21 cellular contexts compared by ENCODE assay signal in genomic region chr1:22206551-22207125, GRCh38.
"Had no signal": no experiment of that assay in that cellular context is flagged by ENCODE, and none has a peak within 500 bp of the region (broad histone marks: within the 10 kb centered on the region; RNA-seq: fewer than 3 reads in every experiment).

No MANE protein-coding gene starts in this region.

- ATAC-seq: activated CD4-positive, alpha-beta T cell treated with anti-CD3 and anti-CD28 coated beads for 36 hours; activated CD8-positive, alpha-beta T cell treated with anti-CD3 and anti-CD28 coated beads for 36 hours; activated T-cell treated with anti-CD3 and anti-CD28 coated beads, Interleukin-2, amount 50 U/mL, for 72 hours; T-cell had no signal

- H3K4me3 ChIP-seq: adrenal gland, SK-N-MC had no signal

- DNase-seq: activated CD4-positive, alpha-beta T cell treated with anti-CD3 and anti-CD28 coated beads for 36 hours; activated CD8-positive, alpha-beta memory T cell treated with anti-CD3 and anti-CD28 coated beads, Interleukin-2, amount 50 U/mL, for 4 hours; activated CD8-positive, alpha-beta T cell treated with anti-CD3 and anti-CD28 coated beads for 36 hours; activated gamma-delta T cell treated with Interleukin-2 at 50 U/mL for 16 hours; activated naive CD4-positive, alpha-beta T cell treated with anti-CD3 and anti-CD28 coated beads, Interleukin-2, amount 50 U/mL, for 16 hours; activated naive CD8-positive, alpha-beta T cell treated with anti-CD3 and anti-CD28 coated beads, Interleukin-2, amount 10 ng/mL, durations not matched to agents 7 days and 5 days; activated T-cell treated with anti-CD3 and anti-CD28 coated beads, Interleukin-2, amount 50 U/mL, for 72 hours; anterior cingulate cortex; KBM-7; NCI-H1048; NCI-H146; NCI-H187 treated with DMSO at 0.1 percent for 48 hours; NCI-H2081 treated with DMSO at 0.1 percent for 48 hours; NCI-H2171; NCI-H446 treated with DMSO at 0.1 percent for 48 hours; NCI-H748 treated with DMSO at 0.1 percent for 48 hours; SIG-M5; T-cell; WERI-Rb-1 had no signal
